ENCODE assay signal across 21 cellular contexts in genomic region chr2:113851640-113852039, GRCh38. TPM values are rescaled to one million over a fixed set of nuclear protein-coding genes. Genes with fewer than 3 reads are reported as not detected.
DNase-seq lines count a peak whose midpoint lies in the region; ATAC-seq and TF ChIP-seq lines count a peak whose summit lies in the region.
"Had no signal": no experiment of that assay in that cellular context is flagged by ENCODE, and none has a peak within 500 bp of the region (broad histone marks: within the 10 kb centered on the region; RNA-seq: fewer than 3 reads in every experiment).

No MANE protein-coding gene starts in this region.

- peak; percentile 85 for ATAC-seq in omental fat pad (ENCODE audit: low FRiP score)
- ATAC-seq in HG02884 (IDR thresholded peaks at IDR 0.05; ENCODE audit: unreplicated experiment) = no peak
- no peak for ATAC-seq in HG02623 (IDR thresholded peaks at IDR 0.05; ENCODE audit: unreplicated experiment)
- ATAC-seq: activated CD8-positive, alpha-beta memory T cell treated with anti-CD3 and anti-CD28 coated beads, Interleukin-2, amount 10 ng/mL, durations not matched to agents 7 days and 5 days; activated naive CD4-positive, alpha-beta T cell treated with anti-CD3 and anti-CD28 coated beads, Interleukin-2, amount 50 U/mL, for 72 hours; activated T-helper 17 cell treated with anti-CD3 and anti-CD28 coated beads, Interleukin-2, amount 50 U/mL, for 72 hours; PC-3; stimulated activated memory B cell treated with anti-CD40 and anti-IgM and Interleukin-4, amounts not matched to agents 10 μg/mL and 1 μg/mL and 100 μg/mL, for 72 hours had no signal

- DNase-seq in HT1080 (ENCODE audit: low read depth) (peak; percentile 27), RPMI7951 (ENCODE audit: low read depth) (peak; percentile 30), epithelial cell of esophagus (ENCODE audit: low read depth) (peak; percentile 32), omental fat pad (ENCODE audit: low spot score) (no peak), NAMALWA (ENCODE audit: low spot score) (no peak)
- DNase-seq: activated CD4-positive, alpha-beta T cell treated with anti-CD3 and anti-CD28 coated beads, Interleukin-2, amount 10 ng/mL, durations not matched to agents 24 days and 14 days; activated CD8-positive, alpha-beta memory T cell treated with anti-CD3 and anti-CD28 coated beads, Interleukin-2, amount 10 ng/mL, durations not matched to agents 7 days and 5 days; CD4-positive, alpha-beta T cell; DMS53; KBM-7; NCI-H1048; NCI-H187 treated with DMSO at 0.1 percent for 48 hours; NCI-H345; PC-3 had no signal

- TF ChIP-seq CTCF in epithelial cell of esophagus (IDR thresholded peaks at IDR 0.05; ENCODE audit: insufficient read depth, low read depth, low read length, missing control alignments) (no peak), omental fat pad (IDR thresholded peaks at IDR 0.05) (no peak)

- H3K4me3 ChIP-seq in epithelial cell of esophagus (ENCODE audit: low read length) = no peak overlapping the region
- H3K4me3 ChIP-seq: prostate gland, SJSA1 had no signal

RNA-seq across cellular contexts. Expression of gene ACTR3, which starts 38.2 kb away (rescaled TPM):
- total RNA-seq in HT1080 (2014; rRNA removed; shearing (Covaris generic)) = 293 and 373 TPM in 2 replicates
- polyA plus RNA-seq in HT1080 (2015; cell fraction: cytosol; rRNA removed) = 239 and 281 TPM in 2 replicates
- polyA plus RNA-seq in HT1080 (2015; cell fraction: nucleus; rRNA removed) = 318 and 355 TPM in 2 replicates
- 337 and 389 TPM in 2 replicates for total RNA-seq in RPMI7951 (2014; rRNA removed; shearing (Covaris generic))
- total RNA-seq in omental fat pad = 100 to 1,000 TPM; 103 to 187 (median 122) TPM

Comparison
In these comparisons a context has a peak if more than half of its experiments do, and no peak if none do; other contexts are left out.
1. DNase-seq: peak in HT1080 (single experiment), RPMI7951 (single experiment) and epithelial cell of esophagus (single experiment); none in omental fat pad (single experiment) and NAMALWA (single experiment).